In the genomic region with DNA sequence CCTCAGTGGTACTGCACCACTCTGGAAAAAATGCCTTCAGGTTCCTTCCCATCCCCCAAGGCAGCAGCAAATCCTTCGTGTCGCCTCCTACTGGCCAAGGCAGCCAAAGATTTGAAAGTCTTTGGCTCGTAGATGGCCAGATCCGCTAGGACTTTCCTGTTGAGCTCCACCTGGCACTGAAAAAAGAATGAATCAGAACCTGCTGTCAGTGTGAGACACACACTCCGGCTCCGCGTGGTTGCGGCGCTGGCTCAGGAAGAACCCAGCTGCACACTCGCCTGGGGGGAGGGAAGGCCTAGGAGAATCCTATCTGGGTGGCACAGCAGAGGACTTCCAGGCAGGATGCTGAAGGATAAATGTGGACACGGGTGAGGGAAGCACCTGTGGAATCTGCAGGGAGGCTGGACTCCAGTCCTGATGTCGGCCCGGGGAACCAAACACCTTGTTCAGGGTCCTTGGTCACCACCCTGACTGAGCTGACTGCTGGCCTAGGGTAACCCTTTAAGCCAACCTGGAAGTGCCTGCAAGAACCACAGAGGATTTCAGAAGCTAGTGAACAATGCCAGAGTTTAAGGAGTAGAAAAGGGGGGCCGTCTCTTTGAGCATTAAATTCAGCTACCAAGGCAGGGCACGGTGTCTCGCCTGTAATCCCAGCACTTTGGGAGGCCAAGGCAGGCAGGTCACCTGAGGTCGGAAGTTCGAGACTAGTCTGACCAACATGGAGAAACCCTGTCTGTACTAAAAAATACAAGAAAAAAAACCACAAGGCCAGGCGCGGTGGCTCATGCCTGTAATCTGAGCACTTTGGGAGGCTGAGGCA, we compare ENCODE assay signal across 9 cellular contexts. TPM values are rescaled to one million over a fixed set of nuclear protein-coding genes. Genes with fewer than 3 reads are reported as not detected.
DNase-seq lines count a peak whose midpoint lies in the region; ATAC-seq and TF ChIP-seq lines count a peak whose summit lies in the region.
"Had no signal": no experiment of that assay in that cellular context is flagged by ENCODE, and none has a peak within 500 bp of the region (broad histone marks: within the 10 kb centered on the region; RNA-seq: fewer than 3 reads in every experiment).

No MANE protein-coding gene starts in this region.

- TF ChIP-seq CTCF in AG09319 (IDR thresholded peaks at IDR 0.05; ENCODE audit: low read depth, low read length) (peak; percentile 71), GM10248 (IDR thresholded peaks at IDR 0.05; ENCODE audit: control extremely low read depth, extremely low read depth, low read depth, missing control alignments) (peak; percentile 53)

- no peak for ATAC-seq in activated naive CD4-positive, alpha-beta T cell treated with anti-CD3 and anti-CD28 coated beads, Interleukin-2, amount 50 U/mL, for 72 hours
- ATAC-seq in HG03108 (IDR thresholded peaks at IDR 0.05; ENCODE audit: unreplicated experiment): no peak

- H3K4me1 Mint-ChIP-seq in immature natural killer cell: peaks cover 49 to 63% of the 10 kb centered on the region in 2 donors

- H3K27ac Mint-ChIP-seq in activated naive CD4-positive, alpha-beta T cell treated with anti-CD3 and anti-CD28 coated beads, Interleukin-2, amount 50 U/mL, for 72 hours: peak overlapping the region; percentile 85 to 95
- H3K27ac Mint-ChIP-seq in immature natural killer cell: peak overlapping the region in 5 of 6 donors; percentile 43 to 84 (median 77)

- peak overlapping the region; percentile 46 to 91 (median 59) for H3K4me3 Mint-ChIP-seq in immature natural killer cell

- CTCF ChIA-PET in GM10248 (lab: Yijun Ruan, JAX): interaction anchor here (1.1 to 1.4 kb wide), 4 partner anchors 11 to 40 kb away, joined by 3 to 5 read pairs (median 4); no protein-coding TSS in a partner anchor

- DNase-seq in AG09319 (ENCODE audit: extremely low read depth, low read depth) (no peak), GM10248 (ENCODE audit: extremely low spot score) (no peak), NCI-H510A treated with DMSO at 0.1 percent for 48 hours (lab: John Stamatoyannopoulos, UW) (peak; percentile 85), immature natural killer cell (peak in 1 of 3 donors; percentile 27), GOT3 (lab: John Stamatoyannopoulos, UW) (no peak), NCI-H446 treated with DMSO at 0.1 percent for 48 hours (lab: John Stamatoyannopoulos, UW) (no peak)
- DNase-seq in activated naive CD4-positive, alpha-beta T cell treated with anti-CD3 and anti-CD28 coated beads, Interleukin-2, amount 50 U/mL, for 72 hours (ENCODE audit: low spot score in 2 of 2): peak in 1 of 2 donors; percentile 65

- peaks cover 10 to 20% (median 10%) of the 10 kb centered on the region in 3 donors for H3K27me3 Mint-ChIP-seq in immature natural killer cell (ENCODE audit: low read depth in 3 of 3)

- H3K9me3 Mint-ChIP-seq in activated naive CD4-positive, alpha-beta T cell treated with anti-CD3 and anti-CD28 coated beads, Interleukin-2, amount 50 U/mL, for 72 hours: no peaks in the 10 kb centered on the region
- no peaks in the 10 kb centered on the region for H3K9me3 Mint-ChIP-seq in immature natural killer cell

- peaks cover 43 to 59% of the 10 kb centered on the region in 2 donors for H3K36me3 Mint-ChIP-seq in activated naive CD4-positive, alpha-beta T cell treated with anti-CD3 and anti-CD28 coated beads, Interleukin-2, amount 50 U/mL, for 72 hours
- peaks cover 7 to 24% (median 10%) of the 10 kb centered on the region in 3 donors for H3K36me3 Mint-ChIP-seq in immature natural killer cell

- POLR2A ChIA-PET in GM10248 (lab: Yijun Ruan, JAX): no interaction called here

RNA-seq across cellular contexts. Expression of a gene that starts 3.2 kb away (rescaled TPM):
- 100 to 1,000 TPM; 108 to 174 TPM for total RNA-seq in activated naive CD4-positive, alpha-beta T cell treated with anti-CD3 and anti-CD28 coated beads, Interleukin-2, amount 50 U/mL, for 72 hours
- 10 to 100 TPM; 16.7 to 34.6 (median 22.0) TPM for polyA plus RNA-seq in immature natural killer cell

RNA-seq across cellular contexts. Expression of a gene that starts 4.8 kb away (rescaled TPM):
- 100 to 1,000 TPM in 1 of 2 donors, 10 to 100 TPM in 1; 82.9 to 115 TPM for total RNA-seq in activated naive CD4-positive, alpha-beta T cell treated with anti-CD3 and anti-CD28 coated beads, Interleukin-2, amount 50 U/mL, for 72 hours
- 100 to 1,000 TPM; 167 to 194 (median 182) TPM for polyA plus RNA-seq in immature natural killer cell

RNA-seq across cellular contexts. Expression of a gene that starts 18.8 kb away (rescaled TPM):
- under 1 TPM in 1 of 2 donors, not detected in 1; 0.29 TPM for total RNA-seq in activated naive CD4-positive, alpha-beta T cell treated with anti-CD3 and anti-CD28 coated beads, Interleukin-2, amount 50 U/mL, for 72 hours
- polyA plus RNA-seq in immature natural killer cell: not detected
- total RNA-seq: SJSA1 had no signal

RNA-seq across cellular contexts. Expression of a gene that starts 27.3 kb away (rescaled TPM):
- total RNA-seq in activated naive CD4-positive, alpha-beta T cell treated with anti-CD3 and anti-CD28 coated beads, Interleukin-2, amount 50 U/mL, for 72 hours: 100 to 1,000 TPM; 115 to 122 TPM
- 100 to 1,000 TPM; 168 to 216 (median 190) TPM for polyA plus RNA-seq in immature natural killer cell

RNA-seq across cellular contexts. Expression of a gene that starts 33.2 kb away (rescaled TPM):
- total RNA-seq in activated naive CD4-positive, alpha-beta T cell treated with anti-CD3 and anti-CD28 coated beads, Interleukin-2, amount 50 U/mL, for 72 hours: 1 to 10 TPM in 1 of 2 donors, under 1 TPM in 1; 0.59 to 6.9 TPM
- polyA plus RNA-seq in immature natural killer cell: not detected
